8 cellular contexts compared by ENCODE assay signal in the genomic region with DNA sequence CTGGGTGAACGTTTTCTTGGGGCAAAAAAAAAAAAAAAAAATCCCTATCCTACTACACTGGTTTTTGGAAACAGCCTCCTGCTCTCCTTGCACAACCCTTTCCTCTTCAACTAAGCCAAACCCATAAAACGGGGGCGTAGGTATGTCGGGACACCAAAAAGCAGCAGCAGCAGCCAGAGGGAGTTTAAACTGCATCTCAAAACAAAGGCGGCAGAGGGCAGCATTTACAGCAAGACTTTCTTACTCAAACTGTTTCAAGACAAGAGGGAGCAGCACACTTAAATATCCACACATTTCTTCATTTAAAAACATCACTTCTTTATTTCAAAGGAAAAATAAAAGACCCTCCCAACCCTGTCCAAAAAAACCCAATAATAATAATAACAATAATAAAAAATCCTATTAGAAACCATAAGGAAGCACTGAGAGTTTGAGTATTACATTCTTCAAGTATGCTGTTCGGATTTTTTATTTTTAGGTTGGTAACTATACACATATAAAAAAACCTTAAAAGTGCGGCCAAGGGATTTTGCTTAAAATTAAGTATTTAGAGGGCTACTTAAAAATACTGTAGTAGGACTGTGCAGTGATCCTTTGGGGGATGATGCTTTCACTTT. TPM values are rescaled to one million over a fixed set of nuclear protein-coding genes. Genes with fewer than 3 reads are reported as not detected.
DNase-seq lines count a peak whose midpoint lies in the region; ATAC-seq and TF ChIP-seq lines count a peak whose summit lies in the region.

No MANE protein-coding gene starts in this region.

- no peak for TF ChIP-seq POLR2A in GM18505 (IDR thresholded peaks at IDR 0.05; ENCODE audit: borderline replicate concordance, extremely low read depth, insufficient read depth, insufficient read length)

- H3K27me3 Mint-ChIP-seq in T-helper 2 cell treated with Interferon-gamma antibody and Interleukin-4, amounts not matched to agents 5 μg/mL and 100 μg/mL, for 36 hours (ENCODE audit: low read depth), result peaks cover 2% of the 10 kb centered on the region
- H3K27me3 Mint-ChIP-seq in brain, result peaks cover 2% of the 10 kb centered on the region

- DNase-seq in ELF-1 (ENCODE audit: low read depth, low spot score) (peak; percentile 90), iris pigment epithelial cell (ENCODE audit: low read depth) (peak; percentile 81)
- DNase-seq in T-helper 2 cell treated with Interferon-gamma antibody and Interleukin-4, amounts not matched to agents 5 μg/mL and 100 μg/mL, for 36 hours (ENCODE audit: low spot score), result peak; percentile 29
- DNase-seq in stimulated activated CD4-positive, alpha-beta T cell treated with anti-CD3 and anti-CD28 coated beads, Interleukin-15, amount 100 ng/mL, for 48 hours (ENCODE audit: low read depth in 2 of 2), result peak; percentile 38 to 52

- H3K36me3 Mint-ChIP-seq in T-helper 2 cell treated with Interferon-gamma antibody and Interleukin-4, amounts not matched to agents 5 μg/mL and 100 μg/mL, for 36 hours (ENCODE audit: low read depth), result no peaks in the 10 kb centered on the region
- peaks cover 23% of the 10 kb centered on the region for H3K36me3 Mint-ChIP-seq in brain

- H3K4me3 Mint-ChIP-seq in T-helper 2 cell treated with Interferon-gamma antibody and Interleukin-4, amounts not matched to agents 5 μg/mL and 100 μg/mL, for 36 hours, result no peak overlapping the region
- peak overlapping the region in 1 of 5 experiments; percentile 43 for H3K4me3 Mint-ChIP-seq in brain

- TF ChIP-seq CTCF in LNCAP (IDR thresholded peaks at IDR 0.05) (peak; percentile 74), brain (conservative IDR thresholded peaks at IDR 0.05) (peak; percentile 82 to 83)

- H3K4me1 Mint-ChIP-seq in T-helper 2 cell treated with Interferon-gamma antibody and Interleukin-4, amounts not matched to agents 5 μg/mL and 100 μg/mL, for 36 hours (ENCODE audit: low read depth), result no peaks in the 10 kb centered on the region
- H3K4me1 Mint-ChIP-seq in brain, result peaks cover 51% of the 10 kb centered on the region

- H3K27ac Mint-ChIP-seq in T-helper 2 cell treated with Interferon-gamma antibody and Interleukin-4, amounts not matched to agents 5 μg/mL and 100 μg/mL, for 36 hours, result no peak overlapping the region
- H3K27ac Mint-ChIP-seq in brain, result peak overlapping the region in 4 of 5 experiments; percentile 41 to 77 (median 54)

- no peak for ATAC-seq in GM18505 (IDR thresholded peaks at IDR 0.05; ENCODE audit: unreplicated experiment)
- no peak for ATAC-seq in GM19395 (IDR thresholded peaks at IDR 0.05; ENCODE audit: unreplicated experiment)

- no peaks in the 10 kb centered on the region for H3K9me3 Mint-ChIP-seq in T-helper 2 cell treated with Interferon-gamma antibody and Interleukin-4, amounts not matched to agents 5 μg/mL and 100 μg/mL, for 36 hours
- H3K9me3 Mint-ChIP-seq in brain, result no peaks in the 10 kb centered on the region

RNA-seq across cellular contexts. Expression of a gene that starts 43.9 kb away (rescaled TPM):
- polyA plus RNA-seq in brain (ENCODE audit: insufficient read depth, low read depth, low replicate concordance), result 151 TPM

Comparison
In these comparisons a context has a peak if more than half of its experiments do, and no peak if none do; other contexts are left out.
1. DNase-seq: peak in every context shown above with its lines; median percentile 90 in ELF-1; 81 in iris pigment epithelial cell; 45 in stimulated activated CD4-positive, alpha-beta T cell treated with anti-CD3 and anti-CD28 coated beads, Interleukin-15, amount 100 ng/mL, for 48 hours; 29 in T-helper 2 cell treated with Interferon-gamma antibody and Interleukin-4, amounts not matched to agents 5 μg/mL and 100 μg/mL, for 36 hours.